In the genomic region with DNA sequence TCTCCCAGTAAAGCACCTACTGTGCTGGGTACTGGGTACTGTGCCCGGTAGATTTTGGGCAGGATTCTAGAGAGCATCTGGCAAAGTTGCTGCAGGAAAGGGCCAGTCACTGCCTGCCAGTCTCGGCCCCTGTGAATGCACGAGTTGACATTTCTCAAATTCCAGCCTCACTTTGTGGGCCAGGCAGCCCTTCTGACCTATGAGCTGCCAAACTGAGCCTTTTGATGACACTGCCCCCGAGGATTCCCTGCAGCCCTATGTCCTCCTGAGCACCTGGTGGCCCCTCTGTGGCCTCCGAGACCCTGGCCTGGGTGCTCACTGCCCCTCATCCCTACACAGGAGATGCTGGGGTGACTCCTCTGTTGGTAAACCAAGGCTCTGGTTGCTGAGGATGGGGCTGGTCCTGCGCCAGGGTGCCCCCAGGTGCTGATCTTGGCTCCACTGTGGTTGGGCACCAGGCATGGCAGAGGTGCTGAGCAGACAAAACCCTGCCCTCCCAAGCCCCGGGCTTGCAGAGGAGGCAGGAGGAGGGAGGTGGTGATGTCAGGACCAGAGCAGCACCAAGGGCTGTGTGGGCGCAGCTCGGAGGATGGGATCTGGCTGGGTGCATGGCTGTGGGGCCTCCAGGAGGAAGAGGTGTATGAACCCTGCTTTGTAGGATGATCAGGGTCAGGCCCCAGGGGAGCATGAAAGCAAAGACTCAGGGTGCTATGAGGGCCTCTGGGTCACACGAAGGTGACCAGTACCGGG, we compare ENCODE assay signal across 1 cellular context.
TF ChIP-seq lines count a peak whose summit lies in the region.

No MANE protein-coding gene starts in this region.

TF ChIP-seq in H1, 55 proteins besides CTCF, POLR2A, EP300 and RAD21:
- TF ChIP-seq SP1 (IDR thresholded peaks at IDR 0.05; ENCODE audit: low read depth, low read length) = no peak
- peak; percentile 97 for TF ChIP-seq TEAD4 (IDR thresholded peaks at IDR 0.05; ENCODE audit: low read depth, low read length)
